In genomic region chr18:23133860-23134779, GRCh38 we compare ENCODE assay signal across 8 cellular contexts. TPM values are rescaled to one million over a fixed set of nuclear protein-coding genes. Genes with fewer than 3 reads are reported as not detected.
DNase-seq lines count a peak whose midpoint lies in the region; ATAC-seq and TF ChIP-seq lines count a peak whose summit lies in the region.

No MANE protein-coding gene starts in this region.

- ATAC-seq in GM21423 (IDR thresholded peaks at IDR 0.05; ENCODE audit: unreplicated experiment), result peak; percentile 41

- peak; percentile 14 for DNase-seq in DMS114 treated with DMSO at 0.1 percent for 48 hours (lab: John Stamatoyannopoulos, UW; ENCODE audit: unreplicated experiment)
- DNase-seq in MG63, result no peak
- DNase-seq in KG1 (lab: John Stamatoyannopoulos, UW), result no peak
- DNase-seq in foreskin fibroblast, result no peak

- TF ChIP-seq CTCF in SU-DHL-6 (IDR thresholded peaks at IDR 0.05; ENCODE audit: insufficient read depth, low read length, poor library complexity, severe bottlenecking), result no peak
- no peak for TF ChIP-seq CTCF in neural cell (IDR thresholded peaks at IDR 0.05; ENCODE audit: poor library complexity, severe bottlenecking)
- TF ChIP-seq CTCF in foreskin fibroblast (IDR thresholded peaks at IDR 0.05; ENCODE audit: low read depth, low read length), result no peak

- no peak for TF ChIP-seq EP300 in neural cell (conservative IDR thresholded peaks at IDR 0.05; ENCODE audit: poor library complexity, severe bottlenecking)

- H3K9ac ChIP-seq in SU-DHL-6 (ENCODE audit: low read length), result no peak overlapping the region
- H3K9ac ChIP-seq in duodenal mucosa (ENCODE audit: low read depth in 1 of 2, low read length in 2 of 2), result peak overlapping the region; percentile 65 to 68
- H3K9ac ChIP-seq in neural cell (ENCODE audit: low read length), result no peak overlapping the region

- no peaks in the 10 kb centered on the region for H3K79me2 ChIP-seq in SU-DHL-6 (ENCODE audit: insufficient read depth, low read length)
- no peaks in the 10 kb centered on the region for H3K79me2 ChIP-seq in neural cell (replicated peaks; ENCODE audit: insufficient read depth, low read length)

- no peaks in the 10 kb centered on the region for H3K27me3 ChIP-seq in MG63
- no peaks in the 10 kb centered on the region for H3K27me3 ChIP-seq in SU-DHL-6 (ENCODE audit: low read length)
- H3K27me3 ChIP-seq in duodenal mucosa (ENCODE audit: control insufficient read depth in 1 of 2, insufficient read depth in 2 of 2, low read length in 2 of 2), result peaks cover 0 to 3% of the 10 kb centered on the region in 2 donors
- H3K27me3 ChIP-seq in neural cell (ENCODE audit: insufficient read depth, low read depth, low read length), result peaks cover 47% of the 10 kb centered on the region

- H3F3A ChIP-seq in SU-DHL-6 (ENCODE audit: insufficient read depth) (peaks cover 9% of the 10 kb centered on the region), neural cell (ENCODE audit: insufficient read depth, low read length, poor library complexity, severe bottlenecking) (no peaks in the 10 kb centered on the region)

- H3K4me2 ChIP-seq in SU-DHL-6 (ENCODE audit: low read depth, low read length, poor library complexity, severe bottlenecking) (peak overlapping the region; percentile 54), neural cell (ENCODE audit: low read length) (peak overlapping the region; percentile 80)

- H3K4me1 ChIP-seq in duodenal mucosa (ENCODE audit: control insufficient read depth in 1 of 2, insufficient read depth in 2 of 2, low read length in 2 of 2), result peaks cover 35 to 38% of the 10 kb centered on the region in 2 donors

- TF ChIP-seq RAD21 in neural cell (conservative IDR thresholded peaks at IDR 0.05), result no peak

- no peak overlapping the region for H3K27ac ChIP-seq in SU-DHL-6 (ENCODE audit: low read depth, low read length)
- no peak overlapping the region for H3K27ac ChIP-seq in duodenal mucosa (ENCODE audit: low read depth, low read length)
- H3K27ac ChIP-seq in neural cell (ENCODE audit: low read length), result no peak overlapping the region

- H3K4me3 ChIP-seq in MG63 (peak overlapping the region; percentile 61), SU-DHL-6 (ENCODE audit: insufficient read depth, low read length, poor library complexity, severe bottlenecking) (no peak overlapping the region), duodenal mucosa (ENCODE audit: low read depth in 1 of 2, low read length in 2 of 2) (peak overlapping the region; percentile 68 to 78), neural cell (ENCODE audit: low read length) (peak overlapping the region; percentile 82), foreskin fibroblast (ENCODE audit: low read depth in 1 of 2, low read length in 2 of 2) (peak overlapping the region in 1 of 2 donors; percentile 58)

- H3K36me3 ChIP-seq in MG63 (no peaks in the 10 kb centered on the region; the same call in 1 of the 2 replicates), SU-DHL-6 (ENCODE audit: low read length) (no peaks in the 10 kb centered on the region), duodenal mucosa (ENCODE audit: control insufficient read depth in 1 of 2, insufficient read depth in 2 of 2, low read length in 2 of 2) (no peaks in the 10 kb centered on the region), neural cell (ENCODE audit: insufficient read depth, low read length) (no peaks in the 10 kb centered on the region)

- H3K9me3 ChIP-seq in MG63 (no peaks in the 10 kb centered on the region), SU-DHL-6 (ENCODE audit: insufficient read depth, low read length) (no peaks in the 10 kb centered on the region), duodenal mucosa (ENCODE audit: control insufficient read depth in 1 of 2, low read length in 2 of 2) (no peaks in the 10 kb centered on the region), neural cell (ENCODE audit: low read length) (no peaks in the 10 kb centered on the region)

- no peaks in the 10 kb centered on the region for H4K20me1 ChIP-seq in SU-DHL-6 (ENCODE audit: low read depth, low read length)
- H4K20me1 ChIP-seq in neural cell (ENCODE audit: insufficient read depth), result no peaks in the 10 kb centered on the region

- H2AFZ ChIP-seq in SU-DHL-6 (ENCODE audit: low read depth, low read length, severe bottlenecking) (no peak overlapping the region), neural cell (ENCODE audit: low read depth, low read length) (no peak overlapping the region)

- no peaks in the 10 kb centered on the region for H3K9me2 ChIP-seq in SU-DHL-6 (replicated peaks; ENCODE audit: insufficient read depth, low read length)
- no peaks in the 10 kb centered on the region for H3K9me2 ChIP-seq in neural cell (ENCODE audit: insufficient read depth, low read length)

TF ChIP-seq in neural cell, 6 proteins besides CTCF, POLR2A, EP300 and RAD21:
- TF ChIP-seq REST (IDR thresholded peaks at IDR 0.05; ENCODE audit: borderline replicate concordance) (peak; percentile 10), EZH2 (IDR thresholded peaks at IDR 0.05; ENCODE audit: borderline replicate concordance, insufficient read depth, low read length, poor library complexity, severe bottlenecking) (no peak)
TF ChIP-seq in neural cell: peak in this region for 1.

RNA-seq across cellular contexts. Expression of gene CABLES1, which starts 1.2 kb away (rescaled TPM):
- total RNA-seq in MG63 (2014; rRNA removed; shearing (Covaris generic); ENCODE audit: low replicate concordance), result 1.1 and 1.3 TPM in 2 replicates
- polyA plus RNA-seq in neural cell, result 1.4 and 1.8 TPM in 2 replicates
- 4.2 and 6.1 TPM in 2 replicates for polyA minus RNA-seq in neural cell

Comparison
In these comparisons a context has a peak if more than half of its experiments do, and no peak if none do; other contexts are left out.
1. H3K9ac ChIP-seq: peak in duodenal mucosa (2 of 2); none in SU-DHL-6 (single experiment) and neural cell (single experiment).